23 cellular contexts compared by ENCODE assay signal in genomic region chr12:125029756-125030358, GRCh38. TPM values are rescaled to one million over a fixed set of nuclear protein-coding genes. Genes with fewer than 3 reads are reported as not detected.
DNase-seq lines count a peak whose midpoint lies in the region; ATAC-seq and TF ChIP-seq lines count a peak whose summit lies in the region.
"Had no signal": no experiment of that assay in that cellular context is flagged by ENCODE, and none has a peak within 500 bp of the region (broad histone marks: within the 10 kb centered on the region; RNA-seq: fewer than 3 reads in every experiment).

No MANE protein-coding gene starts in this region.

- no peak overlapping the region for H3K4me3 ChIP-seq in esophagus squamous epithelium
- H3K4me3 ChIP-seq: coronary artery had no signal

- TF ChIP-seq POLR2A in esophagus squamous epithelium (IDR thresholded peaks at IDR 0.05), result no peak

- H3K36me3 Mint-ChIP-seq in glutamatergic neuron (ENCODE audit: unreplicated experiment), result peaks cover 2% of the 10 kb centered on the region
- H3K36me3 Mint-ChIP-seq: natural killer cell had no signal

- H3K9me3 Mint-ChIP-seq in glutamatergic neuron (ENCODE audit: unreplicated experiment), result peaks cover 2% of the 10 kb centered on the region
- H3K9me3 Mint-ChIP-seq: natural killer cell had no signal

- peak; percentile 7 for DNase-seq in stimulated activated CD4-positive, alpha-beta T cell treated with anti-CD3 and anti-CD28 coated beads, Interleukin-1b, Interleukin-23, amount 100 ng/mL, for 48 hours
- DNase-seq in stimulated activated CD4-positive, alpha-beta T cell treated with anti-CD3 and anti-CD28 coated beads, Interleukin-4, amount 100 ng/mL, for 24 hours, result no peak
- DNase-seq in RKO (ENCODE audit: low spot score) (peak; percentile 61), glutamatergic neuron (no peak), occipital lobe (lab: John Stamatoyannopoulos, UW) (no peak), GM20000 (ENCODE audit: low spot score) (no peak), esophagus squamous epithelium (lab: John Stamatoyannopoulos, UW) (no peak)
- DNase-seq: activated naive CD8-positive, alpha-beta T cell treated with anti-CD3 and anti-CD28 coated beads for 36 hours; foreskin keratinocyte; GDM1; hypothalamus; KBM-7; kidney; natural killer cell; NCI-H1048; PC-3; small intestine; stimulated activated CD4-positive, alpha-beta T cell treated with anti-CD3 and anti-CD28 coated beads, Interleukin-4, amount 100 ng/mL, for 4 hours had no signal

- no peaks in the 10 kb centered on the region for H3K4me1 ChIP-seq in esophagus squamous epithelium
- H3K4me1 ChIP-seq: foreskin keratinocyte had no signal

- WGBS in esophagus squamous epithelium, 2 donors, result 85 to 93% methylated on average over 7 of the region's 7 CpGs

- no peaks in the 10 kb centered on the region for H3K9me3 ChIP-seq in esophagus squamous epithelium

- peaks cover 0 to 16% (median 0%) of the 10 kb centered on the region in 3 donors for H3K36me3 ChIP-seq in esophagus squamous epithelium

- no peak overlapping the region for H3K4me3 Mint-ChIP-seq in glutamatergic neuron (ENCODE audit: unreplicated experiment)
- H3K4me3 Mint-ChIP-seq: activated naive CD8-positive, alpha-beta T cell treated with anti-CD3 and anti-CD28 coated beads for 36 hours; activated T-helper 1 cell treated with anti-CD3 and anti-CD28 coated beads, Interleukin-12 subunit alpha, Interleukin-12 subunit beta, Interleukin-2, Interleukin-4 antibody, amounts not matched to agents 30 ng/mL and 10 ng/mL and 1 ng/mL, durations not matched to agents 14 hours and 24 hours and 36 hours; brain; natural killer cell had no signal

- H3K4me1 Mint-ChIP-seq in glutamatergic neuron (ENCODE audit: low read depth, unreplicated experiment), result peaks cover 3% of the 10 kb centered on the region
- H3K4me1 Mint-ChIP-seq: activated naive CD8-positive, alpha-beta T cell treated with anti-CD3 and anti-CD28 coated beads for 36 hours had no signal

- no peak for ATAC-seq in HG03280 (IDR thresholded peaks at IDR 0.05; ENCODE audit: unreplicated experiment)
- ATAC-seq: foreskin keratinocyte, natural killer cell, PC-3 had no signal

- peaks cover 2% of the 10 kb centered on the region for H3K27me3 Mint-ChIP-seq in glutamatergic neuron (ENCODE audit: unreplicated experiment)
- H3K27me3 Mint-ChIP-seq: activated naive CD8-positive, alpha-beta T cell treated with anti-CD3 and anti-CD28 coated beads for 36 hours; brain; progenitor cell of endocrine pancreas had no signal

- no peak overlapping the region for H3K27ac ChIP-seq in esophagus squamous epithelium
- H3K27ac ChIP-seq: coronary artery, foreskin keratinocyte had no signal

- peak overlapping the region; percentile 63 for H3K27ac Mint-ChIP-seq in glutamatergic neuron (ENCODE audit: unreplicated experiment)
- H3K27ac Mint-ChIP-seq: activated naive CD8-positive, alpha-beta T cell treated with anti-CD3 and anti-CD28 coated beads for 36 hours; activated T-helper 1 cell treated with anti-CD3 and anti-CD28 coated beads, Interleukin-12 subunit alpha, Interleukin-12 subunit beta, Interleukin-2, Interleukin-4 antibody, amounts not matched to agents 30 ng/mL and 10 ng/mL and 1 ng/mL, durations not matched to agents 14 hours and 24 hours and 36 hours; natural killer cell; progenitor cell of endocrine pancreas had no signal

- intact Hi-C loops in esophagus squamous epithelium (cut with DNase I), result no loop called here

- H3K27me3 ChIP-seq in esophagus squamous epithelium, result no peaks in the 10 kb centered on the region
- H3K27me3 ChIP-seq: foreskin keratinocyte had no signal

- TF ChIP-seq CTCF in glutamatergic neuron (IDR thresholded peaks at IDR 0.05; ENCODE audit: partially characterized antibody, unreplicated experiment) (no peak), GM20000 (IDR thresholded peaks at IDR 0.05; ENCODE audit: extremely low read depth, missing control alignments) (no peak), esophagus squamous epithelium (IDR thresholded peaks at IDR 0.05) (no peak)

RNA-seq across cellular contexts. Expression of gene AACS, which starts 35.4 kb away (rescaled TPM):
- total RNA-seq in glutamatergic neuron (ENCODE audit: unreplicated experiment) (59.3 TPM), occipital lobe (25.7 TPM), esophagus squamous epithelium (10 to 100 TPM; 38.0 to 53.3 (median 44.3) TPM)

RNA-seq across cellular contexts. Expression of gene BRI3BP, which starts 36.4 kb away (rescaled TPM):
- 1.5 TPM for total RNA-seq in glutamatergic neuron (ENCODE audit: unreplicated experiment)
- total RNA-seq in occipital lobe, result 21.4 TPM
- total RNA-seq in esophagus squamous epithelium, result 10 to 100 TPM in 3 of 4 donors, 1 to 10 TPM in 1; 9.7 to 23.4 (median 14.9) TPM

RNA-seq across cellular contexts. Expression of gene DHX37, which starts 40.9 kb away (rescaled TPM):
- 9.8 TPM for total RNA-seq in glutamatergic neuron (ENCODE audit: unreplicated experiment)
- total RNA-seq in occipital lobe, result 13.3 TPM
- total RNA-seq in esophagus squamous epithelium, result 10 to 100 TPM in 3 of 4 donors, 1 to 10 TPM in 1; 9.5 to 16.2 (median 14.0) TPM

Comparison
In these comparisons a context has a peak if more than half of its experiments do, and no peak if none do; other contexts are left out.
1. DNase-seq: peak in stimulated activated CD4-positive, alpha-beta T cell treated with anti-CD3 and anti-CD28 coated beads, Interleukin-1b, Interleukin-23, amount 100 ng/mL, for 48 hours (single experiment) and RKO (single experiment); none in stimulated activated CD4-positive, alpha-beta T cell treated with anti-CD3 and anti-CD28 coated beads, Interleukin-4, amount 100 ng/mL, for 24 hours (single experiment), glutamatergic neuron (single experiment), occipital lobe (single experiment), GM20000 (single experiment) and esophagus squamous epithelium (single experiment).